ENCODE assay signal across 8 cellular contexts in the genomic region with DNA sequence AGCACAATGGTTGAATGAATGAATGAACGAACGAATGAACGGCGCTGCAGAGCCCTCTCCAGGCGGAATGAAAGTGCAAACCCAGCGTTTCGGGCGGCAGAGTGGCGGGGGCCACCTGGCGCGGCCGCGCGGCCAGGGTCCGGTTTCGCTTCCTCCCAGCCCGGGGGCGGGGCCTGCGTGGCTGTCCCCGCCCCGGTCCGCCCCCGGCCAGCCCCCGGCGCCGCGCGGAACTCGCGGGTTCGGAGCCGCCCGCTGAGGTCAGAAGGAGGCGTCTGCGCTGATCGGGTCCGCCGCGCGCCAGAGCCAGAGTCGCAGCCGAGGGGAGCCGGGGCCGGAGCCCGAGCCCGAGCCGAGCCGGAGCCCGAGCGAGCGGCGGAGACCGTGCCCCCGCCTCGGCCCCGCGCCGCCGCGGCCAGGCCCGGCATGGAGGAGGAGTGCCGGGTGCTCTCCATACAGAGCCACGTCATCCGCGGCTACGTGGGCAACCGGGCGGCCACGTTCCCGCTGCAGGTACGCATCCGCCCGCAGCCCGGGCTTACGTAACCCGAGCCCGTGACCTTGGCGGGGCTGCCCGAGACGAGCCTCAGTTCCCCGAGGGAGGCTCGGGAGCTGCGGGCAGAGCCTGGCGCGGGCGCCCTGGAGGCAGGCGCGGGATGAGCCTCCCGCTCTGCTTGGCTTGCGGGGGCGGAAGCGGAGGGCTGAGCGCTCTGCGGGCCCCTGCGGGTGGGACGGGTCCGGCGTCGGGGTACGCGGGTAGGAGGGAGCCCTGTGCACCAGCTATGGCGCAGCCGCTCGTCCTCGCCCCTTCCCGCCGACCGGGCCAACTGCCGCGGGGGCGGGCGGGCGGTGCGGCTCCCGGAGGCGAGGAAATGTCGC. TPM values are rescaled to one million over a fixed set of nuclear protein-coding genes. Genes with fewer than 3 reads are reported as not detected.
A peak's percentile ranks its signal among the peaks of the same experiment; 100 is the strongest.
DNase-seq lines count a peak whose midpoint lies in the region; ATAC-seq and TF ChIP-seq lines count a peak whose summit lies in the region.

Gene PDXK (plus strand): TSS at position 258 of the 876 bp plus-strand sequence. CDS start 166 bp downstream, at position 424.

- peaks cover 19 to 32% (median 29%) of the 10 kb centered on the region in 3 donors for H3K4me1 Mint-ChIP-seq in CD8-positive, alpha-beta memory T cell

- H3K27me3 ChIP-seq in CD8-positive, alpha-beta memory T cell (ENCODE audit: insufficient read depth, low read length, poor library complexity, severe bottlenecking), result no peaks in the 10 kb centered on the region
- H3K27me3 ChIP-seq in OCI-LY3 (ENCODE audit: low read depth, low read length) (peaks cover 19% of the 10 kb centered on the region), mucosa of rectum (ENCODE audit: control insufficient read depth in 2 of 2, insufficient read depth in 2 of 2, low read length in 2 of 2) (no peaks in the 10 kb centered on the region)

- peaks cover 21% of the 10 kb centered on the region for H3K4me1 ChIP-seq in CD8-positive, alpha-beta memory T cell (ENCODE audit: insufficient read depth, low read length)
- H3K4me1 ChIP-seq in OCI-LY3 (ENCODE audit: low read length) (peaks cover 34% of the 10 kb centered on the region), mucosa of rectum (ENCODE audit: control insufficient read depth in 2 of 2, insufficient read depth in 2 of 2, low read length in 2 of 2) (peaks cover 23 to 30% of the 10 kb centered on the region in 2 donors)

- POLR2A ChIA-PET in CD8-positive, alpha-beta memory T cell (lab: Charles Lee), result interaction anchor here (0.5 to 1.6 kb wide), 4 partner anchors 9 to 688 kb away, joined by 3 to 6 read pairs (median 5); no protein-coding TSS in a partner anchor

- peak; percentile 62 to 83 (median 80) for DNase-seq in CD8-positive, alpha-beta memory T cell
- DNase-seq in activated T-cell treated with anti-CD3 and anti-CD28 coated beads for 48 hours (ENCODE audit: low read depth) (peak; percentile 77), epithelial cell of prostate (ENCODE audit: low read depth, low spot score) (no peak)
- DNase-seq in stimulated activated CD8-positive, alpha-beta memory T cell treated with anti-CD3 and anti-CD28 coated beads, Interleukin-4, amount 100 ng/mL, for 4 hours (ENCODE audit: low read depth in 2 of 2, low spot score in 1 of 2), result peak; percentile 37 to 56

- no peaks in the 10 kb centered on the region for H3K9me3 Mint-ChIP-seq in CD8-positive, alpha-beta memory T cell

- H3K9ac ChIP-seq in OCI-LY3 (ENCODE audit: low read length) (peak within 1 kb of the TSS; percentile 88), mucosa of rectum (ENCODE audit: low read depth in 1 of 2, low read length in 2 of 2) (peak within 1 kb of the TSS; percentile 92 to 97)

- peaks cover 0 to 8% (median 0%) of the 10 kb centered on the region in 3 donors for H3K36me3 Mint-ChIP-seq in CD8-positive, alpha-beta memory T cell

- H3K36me3 ChIP-seq in CD8-positive, alpha-beta memory T cell (ENCODE audit: insufficient read depth, low read length), result no peaks in the 10 kb centered on the region
- H3K36me3 ChIP-seq in OCI-LY3 (replicated peaks; ENCODE audit: low read depth, low read length) (peaks cover 7% of the 10 kb centered on the region), mucosa of rectum (ENCODE audit: control insufficient read depth in 2 of 2, insufficient read depth in 2 of 2, low read length in 2 of 2) (peaks cover 7 to 8% of the 10 kb centered on the region in 2 donors)

- peak within 1 kb of the TSS; percentile 91 for H3K4me2 ChIP-seq in OCI-LY3 (ENCODE audit: low read length)

- no peak for TF ChIP-seq CTCF in OCI-LY3 (IDR thresholded peaks at IDR 0.05; ENCODE audit: low read depth, low read length)

- peaks cover 0 to 2% of the 10 kb centered on the region in 2 donors for H3K27me3 Mint-ChIP-seq in CD8-positive, alpha-beta memory T cell

- H3K79me2 ChIP-seq in OCI-LY3 (ENCODE audit: low read length), result peaks cover 40% of the 10 kb centered on the region

- H3K27ac Mint-ChIP-seq in CD8-positive, alpha-beta memory T cell, result peak within 1 kb of the TSS; percentile 58 to 91 (median 81)

- H2AFZ ChIP-seq in OCI-LY3 (ENCODE audit: low read depth, low read length), result peak within 1 kb of the TSS; percentile 45; the same call in 1 of the 2 replicates

- peak within 1 kb of the TSS; percentile 85 for H3K4me3 ChIP-seq in CD8-positive, alpha-beta memory T cell (ENCODE audit: low read length)
- H3K4me3 ChIP-seq in OCI-LY3 (ENCODE audit: low read length) (peak within 1 kb of the TSS; percentile 95), mucosa of rectum (ENCODE audit: low read length in 2 of 2) (peak within 1 kb of the TSS; percentile 85 to 93)

- H3K9me3 ChIP-seq in CD8-positive, alpha-beta memory T cell (ENCODE audit: low read length), result no peaks in the 10 kb centered on the region
- H3K9me3 ChIP-seq in OCI-LY3 (ENCODE audit: insufficient read depth, low read length), result no peaks in the 10 kb centered on the region
- H3K9me3 ChIP-seq in mucosa of rectum (ENCODE audit: control insufficient read depth in 2 of 2, low read length in 2 of 2), result no peaks in the 10 kb centered on the region

- ATAC-seq in GM19438 (IDR thresholded peaks at IDR 0.05; ENCODE audit: low read depth, unreplicated experiment) (peak; percentile 61), HG03565 (IDR thresholded peaks at IDR 0.05; ENCODE audit: unreplicated experiment) (peak; percentile 45)

- CTCF ChIA-PET in CD8-positive, alpha-beta memory T cell (lab: Charles Lee), result interaction anchor here (1.3 to 1.4 kb wide), 2 partner anchors 8 to 9 kb away, joined by 4 read pairs; no protein-coding TSS in a partner anchor

- peak within 1 kb of the TSS; percentile 79 for H3K27ac ChIP-seq in CD8-positive, alpha-beta memory T cell (ENCODE audit: low read depth, low read length)
- peak within 1 kb of the TSS; percentile 35 for H3K27ac ChIP-seq in OCI-LY3 (ENCODE audit: low read length)
- H3K27ac ChIP-seq in epithelial cell of prostate, result peak within 1 kb of the TSS; percentile 87
- peak within 1 kb of the TSS; percentile 89 to 92 for H3K27ac ChIP-seq in mucosa of rectum (ENCODE audit: low read depth in 2 of 2, low read length in 2 of 2)

- peak within 1 kb of the TSS; percentile 81 to 93 (median 87) for H3K4me3 Mint-ChIP-seq in CD8-positive, alpha-beta memory T cell

- peaks cover 37% of the 10 kb centered on the region for H4K20me1 ChIP-seq in OCI-LY3 (ENCODE audit: insufficient read depth, low read length)

RNA-seq across cellular contexts. Expression of gene PDXK, which starts in this region (rescaled TPM):
- total RNA-seq in CD8-positive, alpha-beta memory T cell, result 10 to 100 TPM; 96.3 to 96.7 TPM
- polyA plus RNA-seq in CD8-positive, alpha-beta memory T cell, result 38.3 TPM

Comparison
In these comparisons a context has a peak if more than half of its experiments do, and no peak if none do; other contexts are left out.
1. H3K27ac ChIP-seq: peak in every context shown above with its lines; median percentile 90 in mucosa of rectum; 87 in epithelial cell of prostate; 79 in CD8-positive, alpha-beta memory T cell; 35 in OCI-LY3.